3 cellular contexts compared by ENCODE assay signal in genomic region chr14:103541944-103542544, GRCh38.
TF ChIP-seq lines count a peak whose summit lies in the region.

No MANE protein-coding gene starts in this region.

TF ChIP-seq in SK-N-SH, 30 proteins besides CTCF, POLR2A, EP300 and RAD21 (continued from another document):
- TF ChIP-seq SIN3A (IDR thresholded peaks at IDR 0.05; ENCODE audit: borderline replicate concordance, low read depth, low read length), result no peak
TF ChIP-seq in SK-N-SH: peak in this region for 0.

TF ChIP-seq in SK-N-SH treated with all-trans-retinoic acid at 6 μM for 48 hours, 23 proteins besides CTCF, POLR2A, EP300 and RAD21 (continued from another document):
- TF ChIP-seq TSHZ2 (CRISPR knock-in tag; IDR thresholded peaks at IDR 0.05), result no peak
- no peak for TF ChIP-seq ZNF70 (CRISPR knock-in tag; IDR thresholded peaks at IDR 0.05)
- no peak for TF ChIP-seq OSR1 (CRISPR knock-in tag; IDR thresholded peaks at IDR 0.05)
- no peak for TF ChIP-seq ZNF8 (CRISPR knock-in tag; IDR thresholded peaks at IDR 0.05)
- TF ChIP-seq BACH2 (CRISPR knock-in tag; IDR thresholded peaks at IDR 0.05; ENCODE audit: borderline replicate concordance), result no peak
- no peak for TF ChIP-seq ISL1 (CRISPR knock-in tag; IDR thresholded peaks at IDR 0.05)
- TF ChIP-seq RARB (CRISPR knock-in tag; IDR thresholded peaks at IDR 0.05), result no peak

TF ChIP-seq in neural cell, 6 proteins besides CTCF, POLR2A, EP300 and RAD21 (continued from another document):
- TF ChIP-seq, protein P1, sequence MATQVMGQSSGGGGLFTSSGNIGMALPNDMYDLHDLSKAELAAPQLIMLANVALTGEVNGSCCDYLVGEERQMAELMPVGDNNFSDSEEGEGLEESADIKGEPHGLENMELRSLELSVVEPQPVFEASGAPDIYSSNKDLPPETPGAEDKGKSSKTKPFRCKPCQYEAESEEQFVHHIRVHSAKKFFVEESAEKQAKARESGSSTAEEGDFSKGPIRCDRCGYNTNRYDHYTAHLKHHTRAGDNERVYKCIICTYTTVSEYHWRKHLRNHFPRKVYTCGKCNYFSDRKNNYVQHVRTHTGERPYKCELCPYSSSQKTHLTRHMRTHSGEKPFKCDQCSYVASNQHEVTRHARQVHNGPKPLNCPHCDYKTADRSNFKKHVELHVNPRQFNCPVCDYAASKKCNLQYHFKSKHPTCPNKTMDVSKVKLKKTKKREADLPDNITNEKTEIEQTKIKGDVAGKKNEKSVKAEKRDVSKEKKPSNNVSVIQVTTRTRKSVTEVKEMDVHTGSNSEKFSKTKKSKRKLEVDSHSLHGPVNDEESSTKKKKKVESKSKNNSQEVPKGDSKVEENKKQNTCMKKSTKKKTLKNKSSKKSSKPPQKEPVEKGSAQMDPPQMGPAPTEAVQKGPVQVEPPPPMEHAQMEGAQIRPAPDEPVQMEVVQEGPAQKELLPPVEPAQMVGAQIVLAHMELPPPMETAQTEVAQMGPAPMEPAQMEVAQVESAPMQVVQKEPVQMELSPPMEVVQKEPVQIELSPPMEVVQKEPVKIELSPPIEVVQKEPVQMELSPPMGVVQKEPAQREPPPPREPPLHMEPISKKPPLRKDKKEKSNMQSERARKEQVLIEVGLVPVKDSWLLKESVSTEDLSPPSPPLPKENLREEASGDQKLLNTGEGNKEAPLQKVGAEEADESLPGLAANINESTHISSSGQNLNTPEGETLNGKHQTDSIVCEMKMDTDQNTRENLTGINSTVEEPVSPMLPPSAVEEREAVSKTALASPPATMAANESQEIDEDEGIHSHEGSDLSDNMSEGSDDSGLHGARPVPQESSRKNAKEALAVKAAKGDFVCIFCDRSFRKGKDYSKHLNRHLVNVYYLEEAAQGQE (IDR thresholded peaks at IDR 0.05; ENCODE audit: borderline replicate concordance), result no peak
- TF ChIP-seq EZH2 (IDR thresholded peaks at IDR 0.05; ENCODE audit: borderline replicate concordance, insufficient read depth, low read length, poor library complexity, severe bottlenecking), result no peak
- no peak for TF ChIP-seq POLR2AphosphoS5 (IDR thresholded peaks at IDR 0.05)
